ENCODE assay signal across 22 cellular contexts in genomic region chr15:95263751-95264150, GRCh38.
"Had no signal": no experiment of that assay in that cellular context is flagged by ENCODE, and none has a peak within 500 bp of the region (broad histone marks: within the 10 kb centered on the region; RNA-seq: fewer than 3 reads in every experiment).

No MANE protein-coding gene starts in this region.

- H3K27ac Mint-ChIP-seq: activated B cell treated with CpG ODN at 0.5 μM for 24 hours; activated CD4-positive, alpha-beta T cell treated with anti-CD3 and anti-CD28 coated beads, Interleukin-2, amount 10 ng/mL, durations not matched to agents 7 days and 5 days; activated naive CD4-positive, alpha-beta T cell treated with anti-CD3 and anti-CD28 coated beads, Interleukin-2, amount 10 ng/mL, durations not matched to agents 7 days and 5 days; activated T-helper 2 cell treated with anti-CD3 and anti-CD28 coated beads, Interferon-gamma antibody, Interleukin-2, Interleukin-4, amounts not matched to agents 10 μg/mL and 5 μg/mL and 100 μg/mL, durations not matched to agents 14 hours and 24 hours and 36 hours; naive thymus-derived CD8-positive, alpha-beta T cell; T-cell had no signal

- H3K27me3 ChIP-seq: adrenal gland, breast epithelium, suprapubic skin, vagina had no signal

- H3K4me3 ChIP-seq: adrenal gland, breast epithelium, dorsolateral prefrontal cortex, mucosa of descending colon, psoas muscle, suprapubic skin, vagina had no signal

- H3K9me3 Mint-ChIP-seq: activated CD4-positive, alpha-beta T cell treated with anti-CD3 and anti-CD28 coated beads, Interleukin-2, amount 10 ng/mL, durations not matched to agents 7 days and 5 days; activated naive CD4-positive, alpha-beta T cell treated with anti-CD3 and anti-CD28 coated beads, Interleukin-2, amount 10 ng/mL, durations not matched to agents 7 days and 5 days; activated T-helper 2 cell treated with anti-CD3 and anti-CD28 coated beads, Interferon-gamma antibody, Interleukin-2, Interleukin-4, amounts not matched to agents 10 μg/mL and 5 μg/mL and 100 μg/mL, durations not matched to agents 14 hours and 24 hours and 36 hours; naive thymus-derived CD8-positive, alpha-beta T cell; T-cell had no signal

- ATAC-seq: esophagus mucosa; left cardiac atrium; mucosa of descending colon; naive thymus-derived CD8-positive, alpha-beta T cell; psoas muscle; stimulated activated naive CD8-positive, alpha-beta T cell treated with anti-CD3 and anti-CD28 coated beads, Interleukin-15, Interleukin-2, amounts not matched to agents 100 U/mL and 50 U/mL, for 24 hours; T-cell had no signal

- H3K36me3 Mint-ChIP-seq: activated naive CD4-positive, alpha-beta T cell treated with anti-CD3 and anti-CD28 coated beads, Interleukin-2, amount 10 ng/mL, durations not matched to agents 7 days and 5 days; naive thymus-derived CD8-positive, alpha-beta T cell; T-cell had no signal

- H3K27ac ChIP-seq: breast epithelium, psoas muscle, suprapubic skin had no signal

- H3K4me1 ChIP-seq: breast epithelium, psoas muscle had no signal

- DNase-seq: activated B cell treated with CpG ODN at 0.5 μM for 24 hours; activated CD4-positive, alpha-beta T cell treated with anti-CD3 and anti-CD28 coated beads, Interleukin-2, amount 10 ng/mL, durations not matched to agents 7 days and 5 days; activated naive CD4-positive, alpha-beta T cell treated with anti-CD3 and anti-CD28 coated beads, Interleukin-2, amount 10 ng/mL, durations not matched to agents 7 days and 5 days; activated T-cell treated with anti-CD3 and anti-CD28 coated beads for 4 hours; adrenal gland; dorsolateral prefrontal cortex; glutamatergic neuron; left cardiac atrium; mammary epithelial cell; mucosa of descending colon; naive thymus-derived CD8-positive, alpha-beta T cell; psoas muscle; stimulated activated CD4-positive, alpha-beta T cell treated with anti-CD3 and anti-CD28 coated beads, Interleukin-4, amount 100 ng/mL, for 1 hour; stimulated activated CD8-positive, alpha-beta memory T cell treated with anti-CD3 and anti-CD28 coated beads, Interleukin-4, amount 100 ng/mL, for 48 hours; stimulated activated naive CD8-positive, alpha-beta T cell treated with anti-CD3 and anti-CD28 coated beads, Interleukin-15, Interleukin-2, amounts not matched to agents 100 U/mL and 50 U/mL, for 24 hours; T-cell; T1000 had no signal

- H3K4me1 Mint-ChIP-seq: activated B cell treated with CpG ODN at 0.5 μM for 24 hours had no signal

- H3K9me3 ChIP-seq: adrenal gland, breast epithelium, mucosa of descending colon, psoas muscle, suprapubic skin, vagina had no signal

- H3K4me3 Mint-ChIP-seq: activated B cell treated with CpG ODN at 0.5 μM for 24 hours; activated CD4-positive, alpha-beta T cell treated with anti-CD3 and anti-CD28 coated beads, Interleukin-2, amount 10 ng/mL, durations not matched to agents 7 days and 5 days; activated naive CD4-positive, alpha-beta T cell treated with anti-CD3 and anti-CD28 coated beads, Interleukin-2, amount 10 ng/mL, durations not matched to agents 7 days and 5 days; naive thymus-derived CD8-positive, alpha-beta T cell; T-cell had no signal

- H3K36me3 ChIP-seq: adrenal gland, breast epithelium, suprapubic skin, vagina had no signal
